In the genomic region with DNA sequence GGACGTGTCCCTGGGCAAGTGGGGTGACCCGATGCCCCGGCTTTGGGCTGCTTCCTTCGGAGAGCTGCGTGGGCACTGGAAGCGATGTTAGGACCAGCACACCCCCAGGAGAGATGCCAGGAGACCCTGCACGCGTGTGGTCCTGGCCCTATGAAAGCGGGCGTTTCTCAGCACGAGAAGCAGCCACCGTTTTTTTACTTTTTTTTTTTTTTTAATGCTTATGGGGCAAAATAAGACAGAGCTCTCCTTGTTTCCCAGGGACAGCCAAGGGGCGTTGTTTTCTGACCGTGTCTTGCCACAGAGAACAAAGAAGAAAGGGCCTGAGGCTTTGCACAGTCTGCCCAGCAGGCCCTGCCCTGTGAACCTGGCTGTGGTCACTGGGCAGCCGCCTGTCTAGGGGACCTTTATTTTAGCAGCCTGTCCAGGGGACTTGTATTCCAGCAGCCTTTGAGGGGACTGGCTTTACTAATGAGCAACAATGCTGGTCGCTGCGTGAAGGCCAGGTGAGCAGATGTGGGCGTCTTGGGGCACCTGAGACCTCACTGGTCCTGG, we compare ENCODE assay signal across 8 cellular contexts. TPM values are rescaled to one million over a fixed set of nuclear protein-coding genes. Genes with fewer than 3 reads are reported as not detected.
DNase-seq lines count a peak whose midpoint lies in the region; ATAC-seq, FAIRE-seq and TF ChIP-seq lines count a peak whose summit lies in the region.

No MANE protein-coding gene starts in this region.

- H3K56ac ChIP-seq in H9 (ENCODE audit: insufficient read length, low read depth, low read length), result no peak overlapping the region

- H3K23me2 ChIP-seq in H9 (ENCODE audit: insufficient read length, low read depth, low read length, poor library complexity, severe bottlenecking), result peaks cover 20% of the 10 kb centered on the region

- H4K20me1 ChIP-seq in H9 (ENCODE audit: control insufficient read depth, insufficient read depth, insufficient read length), result no peaks in the 10 kb centered on the region

- H2BK15ac ChIP-seq in H9 (ENCODE audit: low read depth, low read length), result no peak overlapping the region

- peak; percentile 3 for ATAC-seq in SK-N-SH treated with all-trans-retinoic acid at 6 μM for 48 hours
- no peak for ATAC-seq in gastrocnemius medialis
- ATAC-seq in HG02798 (IDR thresholded peaks at IDR 0.05; ENCODE audit: poor library complexity, unreplicated experiment), result no peak
- ATAC-seq in HG02870 (IDR thresholded peaks at IDR 0.05; ENCODE audit: unreplicated experiment), result no peak

- H3K4ac ChIP-seq in H9 (ENCODE audit: low read depth, low read length), result no peak overlapping the region

- intact Hi-C loops in gastrocnemius medialis (cut with DNase I; ENCODE audit: low total_unique reads), result loop anchor here (5.0 kb wide), 1 partner anchor 36 kb away; no protein-coding TSS in a partner anchor

- H4K8ac ChIP-seq in H9 (replicated peaks; ENCODE audit: insufficient read length, low read depth, low read length), result no peak overlapping the region

- H3K4me3 ChIP-seq in gastrocnemius medialis, result peak overlapping the region; percentile 57 to 82 (median 66)

- H3K27me3 Mint-ChIP-seq in H9 (ENCODE audit: low read depth), result no peaks in the 10 kb centered on the region; the same call in 1 of the 2 replicates
- peaks cover 10% of the 10 kb centered on the region for H3K27me3 Mint-ChIP-seq in glutamatergic neuron (ENCODE audit: unreplicated experiment)

- H3K14ac ChIP-seq in H9 (ENCODE audit: insufficient read depth, low read length), result no peak overlapping the region

- no peak for FAIRE-seq in GM12892 (lab: Jason Lieb, UNC)

- H4K5ac ChIP-seq in H9 (ENCODE audit: insufficient read length, low read depth, low read length), result no peak overlapping the region

- H2BK120ac ChIP-seq in H9 (ENCODE audit: low read depth, low read length, poor library complexity, severe bottlenecking), result no peak overlapping the region

- no peak overlapping the region for H2BK20ac ChIP-seq in H9 (ENCODE audit: low read depth, low read length, poor library complexity, severe bottlenecking)

- no peak overlapping the region for H2AK5ac ChIP-seq in H9 (ENCODE audit: insufficient read length, low read length)

- H3K36me3 Mint-ChIP-seq in H9 (ENCODE audit: insufficient read depth in 1 of 3, low read depth in 3 of 3), result peaks cover 6 to 20% (median 10%) of the 10 kb centered on the region in 3 experiments
- no peaks in the 10 kb centered on the region for H3K36me3 Mint-ChIP-seq in glutamatergic neuron (ENCODE audit: unreplicated experiment)

- H3K4me1 Mint-ChIP-seq in H9, result peaks cover 24% of the 10 kb centered on the region in 2 experiments
- H3K4me1 Mint-ChIP-seq in glutamatergic neuron (ENCODE audit: low read depth, unreplicated experiment), result peaks cover 10% of the 10 kb centered on the region

- H4K91ac ChIP-seq in H9 (ENCODE audit: insufficient read length, low read depth, low read length), result no peak overlapping the region

- TF ChIP-seq POLR2A in gastrocnemius medialis (IDR thresholded peaks at IDR 0.05) (no peak), GM12892 (IDR thresholded peaks at IDR 0.05; ENCODE audit: low read depth, low read length) (no peak)

- H3K4me3 Mint-ChIP-seq in H9 (peak overlapping the region; percentile 75 to 95), glutamatergic neuron (ENCODE audit: unreplicated experiment) (peak overlapping the region; percentile 95)

- no peak overlapping the region for H2AFZ ChIP-seq in H9 (ENCODE audit: low read length)

- no peaks in the 10 kb centered on the region for H3K27me3 ChIP-seq in H9 (ENCODE audit: insufficient read depth, low read length)
- H3K27me3 ChIP-seq in gastrocnemius medialis, result no peaks in the 10 kb centered on the region

- H2BK5ac ChIP-seq in H9 (ENCODE audit: insufficient read length, low read length), result no peak overlapping the region

- no peak overlapping the region for H3K27ac ChIP-seq in H9 (ENCODE audit: insufficient read length, low read depth, low read length)
- no peak overlapping the region for H3K27ac ChIP-seq in gastrocnemius medialis

- peak overlapping the region; percentile 25 for H3K9ac ChIP-seq in H9 (ENCODE audit: extremely low read depth, insufficient read length, low read length)

- WGBS in H9 (ENCODE audit: extremely low coverage, insufficient read length, low lambda C conversion rate), result no CpG with 5 or more reads among the region's 18 CpGs

- no peak overlapping the region for H3K18ac ChIP-seq in H9 (ENCODE audit: insufficient read length, low read depth, low read length)

- in situ Hi-C loops in gastrocnemius medialis (cut with MboI; ENCODE audit: low sequenced_read_pairs in 4 of 4), result no loop called here

- DNase-seq in H9 (no peak), glutamatergic neuron (no peak), gastrocnemius medialis (no peak), GM12892 (ENCODE audit: insufficient read length) (no peak), SW 1271 (lab: John Stamatoyannopoulos, UW) (no peak)

- H3K36me3 ChIP-seq in gastrocnemius medialis, result no peaks in the 10 kb centered on the region

- peak overlapping the region in 2 of 3 experiments; percentile 59 to 92; a peak in 5 of 7 replicates for H3K27ac Mint-ChIP-seq in H9
- H3K27ac Mint-ChIP-seq in glutamatergic neuron (ENCODE audit: unreplicated experiment), result peak overlapping the region; percentile 98

- H2BK12ac ChIP-seq in H9 (ENCODE audit: insufficient read length, low read depth, low read length), result no peak overlapping the region

- H3K4me2 ChIP-seq in H9 (ENCODE audit: insufficient read depth, insufficient read length, low read length), result peak overlapping the region; percentile 62

- TF ChIP-seq CTCF in H9 (conservative IDR thresholded peaks at IDR 0.05) (no peak), glutamatergic neuron (IDR thresholded peaks at IDR 0.05; ENCODE audit: partially characterized antibody, unreplicated experiment) (no peak), gastrocnemius medialis (IDR thresholded peaks at IDR 0.05 in 4 of 5, conservative IDR thresholded peaks at IDR 0.05 in 1 of 5) (no peak)

- H3K79me1 ChIP-seq in H9 (ENCODE audit: insufficient read depth, low read depth, low read length, poor library complexity, severe bottlenecking), result no peaks in the 10 kb centered on the region

- no peak overlapping the region for H3K23ac ChIP-seq in H9 (ENCODE audit: insufficient read length, low read depth, low read length)

- no peak overlapping the region for H3T11ph ChIP-seq in H9 (ENCODE audit: low read length)

- no peaks in the 10 kb centered on the region; a peak in 1 of 5 replicates for H3K9me3 Mint-ChIP-seq in H9
- peaks cover 7% of the 10 kb centered on the region for H3K9me3 Mint-ChIP-seq in glutamatergic neuron (ENCODE audit: unreplicated experiment)

- H3K4me1 ChIP-seq in H9 (ENCODE audit: insufficient read depth, low read length) (no peaks in the 10 kb centered on the region; the same call in 1 of the 2 replicates), gastrocnemius medialis (peaks cover 23 to 31% of the 10 kb centered on the region in 2 donors)

- H3K9me3 ChIP-seq in H9 (ENCODE audit: control insufficient read depth, low read depth, low read length) (no peaks in the 10 kb centered on the region), gastrocnemius medialis (no peaks in the 10 kb centered on the region)

- H3K79me2 ChIP-seq in H9 (ENCODE audit: insufficient read depth, low read length), result no peaks in the 10 kb centered on the region; the same call in 1 of the 2 replicates

TF ChIP-seq in SK-N-SH treated with all-trans-retinoic acid at 6 μM for 48 hours, 23 proteins besides CTCF, POLR2A, EP300 and RAD21 (continues in another document):
- TF ChIP-seq TCF4 (CRISPR knock-in tag; IDR thresholded peaks at IDR 0.05; ENCODE audit: borderline replicate concordance) (no peak), ZC3H10 (CRISPR knock-in tag; IDR thresholded peaks at IDR 0.05) (no peak)
- TF ChIP-seq, protein P1, sequence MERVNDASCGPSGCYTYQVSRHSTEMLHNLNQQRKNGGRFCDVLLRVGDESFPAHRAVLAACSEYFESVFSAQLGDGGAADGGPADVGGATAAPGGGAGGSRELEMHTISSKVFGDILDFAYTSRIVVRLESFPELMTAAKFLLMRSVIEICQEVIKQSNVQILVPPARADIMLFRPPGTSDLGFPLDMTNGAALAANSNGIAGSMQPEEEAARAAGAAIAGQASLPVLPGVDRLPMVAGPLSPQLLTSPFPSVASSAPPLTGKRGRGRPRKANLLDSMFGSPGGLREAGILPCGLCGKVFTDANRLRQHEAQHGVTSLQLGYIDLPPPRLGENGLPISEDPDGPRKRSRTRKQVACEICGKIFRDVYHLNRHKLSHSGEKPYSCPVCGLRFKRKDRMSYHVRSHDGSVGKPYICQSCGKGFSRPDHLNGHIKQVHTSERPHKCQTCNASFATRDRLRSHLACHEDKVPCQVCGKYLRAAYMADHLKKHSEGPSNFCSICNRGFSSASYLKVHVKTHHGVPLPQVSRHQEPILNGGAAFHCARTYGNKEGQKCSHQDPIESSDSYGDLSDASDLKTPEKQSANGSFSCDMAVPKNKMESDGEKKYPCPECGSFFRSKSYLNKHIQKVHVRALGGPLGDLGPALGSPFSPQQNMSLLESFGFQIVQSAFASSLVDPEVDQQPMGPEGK (CRISPR knock-in tag; IDR thresholded peaks at IDR 0.05; ENCODE audit: borderline replicate concordance), result no peak

RNA-seq across cellular contexts. Expression of gene SLC25A10, which starts 1.0 kb away (rescaled TPM):
- total RNA-seq in H9 (2021) (28.1 and 30.9 TPM in 2 replicates), glutamatergic neuron (ENCODE audit: unreplicated experiment) (60.8 TPM), gastrocnemius medialis (1 to 10 TPM; 3.4 to 9.3 (median 6.7) TPM)
- 8.0 TPM for polyA plus RNA-seq in GM12892 (2012; ENCODE audit: missing spikeins)

RNA-seq across cellular contexts. Expression of gene MRPL12, which starts 9.9 kb away (rescaled TPM):
- total RNA-seq in H9 (2021), result 140 and 146 TPM in 2 replicates
- 57.7 TPM for total RNA-seq in glutamatergic neuron (ENCODE audit: unreplicated experiment)
- total RNA-seq in gastrocnemius medialis, result 100 to 1,000 TPM in 2 of 4 donors, 10 to 100 TPM in 2; 79.1 to 117 (median 94.1) TPM
- 67.8 TPM for polyA plus RNA-seq in GM12892 (2012; ENCODE audit: missing spikeins)

RNA-seq across cellular contexts. Expression of gene HGS, which starts 29.3 kb away (rescaled TPM):
- total RNA-seq in H9 (2021), result 99.3 and 106 TPM in 2 replicates
- total RNA-seq in glutamatergic neuron (ENCODE audit: unreplicated experiment), result 167 TPM
- 100 to 1,000 TPM in 3 of 4 donors, 10 to 100 TPM in 1; 62.1 to 150 (median 113) TPM for total RNA-seq in gastrocnemius medialis
- polyA plus RNA-seq in GM12892 (2012; ENCODE audit: missing spikeins), result 51.4 TPM

RNA-seq across cellular contexts. Expression of gene ARL16, which starts 29.5 kb away (rescaled TPM):
- total RNA-seq in H9 (2021), result 55.4 and 58.6 TPM in 2 replicates
- 55.2 TPM for total RNA-seq in glutamatergic neuron (ENCODE audit: unreplicated experiment)
- total RNA-seq in gastrocnemius medialis, result 10 to 100 TPM; 12.9 to 23.6 (median 20.0) TPM
- 32.6 TPM for polyA plus RNA-seq in GM12892 (2012; ENCODE audit: missing spikeins)

RNA-seq across cellular contexts. Expression of gene CCDC137, which starts 46.5 kb away (rescaled TPM):
- total RNA-seq in H9 (2021) (57.5 and 60.8 TPM in 2 replicates), glutamatergic neuron (ENCODE audit: unreplicated experiment) (33.8 TPM), gastrocnemius medialis (10 to 100 TPM in 2 of 4 donors, 1 to 10 TPM in 2; 6.7 to 17.1 (median 11.2) TPM)
- polyA plus RNA-seq in GM12892 (2012; ENCODE audit: missing spikeins), result 14.9 TPM
